ENCODE assay signal across 1 cellular context in the genomic region with DNA sequence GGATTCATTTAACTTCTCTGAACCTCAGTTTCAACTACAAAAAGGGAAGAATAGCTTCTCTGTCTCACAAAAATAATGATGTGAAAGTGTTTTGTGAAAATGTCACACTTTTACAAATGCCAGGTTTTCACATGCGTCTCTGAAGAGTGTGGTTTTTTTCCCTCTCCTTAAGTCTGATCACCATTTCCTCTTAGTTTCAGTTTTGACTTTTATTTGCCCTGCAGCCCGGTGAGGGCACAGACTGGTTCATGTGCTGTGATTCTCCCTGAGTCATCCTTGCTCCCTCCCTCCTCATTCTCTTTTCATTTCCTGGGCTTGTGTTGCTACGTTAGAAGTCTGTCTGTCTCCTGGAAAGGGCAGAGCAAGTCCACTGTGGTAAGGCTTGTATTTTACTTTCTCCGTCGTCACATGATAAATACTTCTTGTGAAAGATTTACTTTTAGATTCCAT.
TF ChIP-seq lines count a peak whose summit lies in the region.

No MANE protein-coding gene starts in this region.

TF ChIP-seq in endothelial cell of umbilical vein, 7 proteins besides CTCF, POLR2A, EP300 and RAD21 (continued from another document):
- TF ChIP-seq GATA2 (IDR thresholded peaks at IDR 0.05; ENCODE audit: insufficient read depth, insufficient read length, low read depth, low read length) (no peak), FOS (IDR thresholded peaks at IDR 0.05; ENCODE audit: borderline replicate concordance, insufficient read depth, low read length) (peak; percentile 83)
